In the genomic region with DNA sequence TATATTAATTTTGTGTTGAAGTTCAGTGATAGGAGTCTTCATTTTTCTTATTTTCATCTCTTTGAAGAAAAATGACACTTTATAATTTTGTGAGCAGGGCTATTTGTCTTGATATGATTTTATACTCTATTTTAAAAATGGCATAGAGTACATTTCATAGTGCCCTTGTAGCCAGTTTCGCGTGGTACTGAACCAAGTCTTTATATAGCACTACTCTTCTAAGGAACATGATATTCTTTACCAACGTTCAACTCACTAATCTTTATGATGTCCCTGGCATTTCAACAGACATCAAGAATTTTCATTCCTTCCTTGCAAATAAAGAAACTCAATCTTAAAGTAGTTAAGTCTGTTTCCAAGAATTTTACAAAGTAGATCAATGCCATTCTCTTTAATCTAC, we compare ENCODE assay signal across 11 cellular contexts.
"Had no signal": no experiment of that assay in that cellular context is flagged by ENCODE, and none has a peak within 500 bp of the region (broad histone marks: within the 10 kb centered on the region; RNA-seq: fewer than 3 reads in every experiment).

No MANE protein-coding gene starts in this region.

- H3K4me1 ChIP-seq: lower lobe of right lung had no signal

- H3K36me3 ChIP-seq: esophagus squamous epithelium, lower lobe of right lung, stomach had no signal

- H3K9me3 Mint-ChIP-seq: effector memory CD8-positive, alpha-beta T cell; natural killer cell treated with Interleukin-12 subunit alpha and Interleukin-12 subunit beta and Interleukin-15 and Interleukin-18, amount 100 ng/mL, for 72 hours; stimulated activated effector memory CD8-positive, alpha-beta T cell treated with anti-CD3 and anti-CD28 coated beads, Interleukin-12 subunit alpha, Interleukin-12 subunit beta, amount 100 ng/mL, for 72 hours; type B pancreatic cell; WTC11 had no signal

- H3K27me3 Mint-ChIP-seq: activated naive CD8-positive, alpha-beta T cell; natural killer cell treated with Interleukin-12 subunit alpha and Interleukin-12 subunit beta and Interleukin-15 and Interleukin-18, amount 100 ng/mL, for 72 hours; T-cell; type B pancreatic cell had no signal

- H3K36me3 Mint-ChIP-seq: natural killer cell treated with Interleukin-12 subunit alpha and Interleukin-12 subunit beta and Interleukin-15 and Interleukin-18, amount 100 ng/mL, for 72 hours; stimulated activated effector memory CD8-positive, alpha-beta T cell treated with anti-CD3 and anti-CD28 coated beads, Interleukin-12 subunit alpha, Interleukin-12 subunit beta, amount 100 ng/mL, for 72 hours; T-cell; WTC11 had no signal

- H3K4me3 ChIP-seq: esophagus squamous epithelium, lower lobe of right lung, stomach had no signal

- H3K27me3 ChIP-seq: esophagus squamous epithelium, stomach had no signal

- H3K4me3 Mint-ChIP-seq: activated CD4-positive, alpha-beta T cell treated with anti-CD3 and anti-CD28 coated beads for 36 hours; activated naive CD8-positive, alpha-beta T cell; effector memory CD8-positive, alpha-beta T cell; natural killer cell treated with Interleukin-12 subunit alpha and Interleukin-12 subunit beta and Interleukin-15 and Interleukin-18, amount 100 ng/mL, for 72 hours; stimulated activated effector memory CD8-positive, alpha-beta T cell treated with anti-CD3 and anti-CD28 coated beads, Interleukin-12 subunit alpha, Interleukin-12 subunit beta, amount 100 ng/mL, for 72 hours; T-cell; type B pancreatic cell; WTC11 had no signal

- H3K27ac Mint-ChIP-seq: activated CD4-positive, alpha-beta T cell treated with anti-CD3 and anti-CD28 coated beads for 36 hours; activated naive CD8-positive, alpha-beta T cell; effector memory CD8-positive, alpha-beta T cell; natural killer cell treated with Interleukin-12 subunit alpha and Interleukin-12 subunit beta and Interleukin-15 and Interleukin-18, amount 100 ng/mL, for 72 hours; stimulated activated effector memory CD8-positive, alpha-beta T cell treated with anti-CD3 and anti-CD28 coated beads, Interleukin-12 subunit alpha, Interleukin-12 subunit beta, amount 100 ng/mL, for 72 hours; T-cell; type B pancreatic cell; WTC11 had no signal

- H3K9me3 ChIP-seq: esophagus squamous epithelium, lower lobe of right lung, stomach had no signal

- H3K27ac ChIP-seq: esophagus squamous epithelium, lower lobe of right lung, stomach had no signal

- ATAC-seq: activated CD4-positive, alpha-beta T cell treated with anti-CD3 and anti-CD28 coated beads for 36 hours; natural killer cell treated with Interleukin-12 subunit alpha and Interleukin-12 subunit beta and Interleukin-15 and Interleukin-18, amount 100 ng/mL, for 72 hours; stimulated activated effector memory CD8-positive, alpha-beta T cell treated with anti-CD3 and anti-CD28 coated beads, Interleukin-12 subunit alpha, Interleukin-12 subunit beta, amount 100 ng/mL, for 72 hours; WTC11 had no signal
